In the genomic region with DNA sequence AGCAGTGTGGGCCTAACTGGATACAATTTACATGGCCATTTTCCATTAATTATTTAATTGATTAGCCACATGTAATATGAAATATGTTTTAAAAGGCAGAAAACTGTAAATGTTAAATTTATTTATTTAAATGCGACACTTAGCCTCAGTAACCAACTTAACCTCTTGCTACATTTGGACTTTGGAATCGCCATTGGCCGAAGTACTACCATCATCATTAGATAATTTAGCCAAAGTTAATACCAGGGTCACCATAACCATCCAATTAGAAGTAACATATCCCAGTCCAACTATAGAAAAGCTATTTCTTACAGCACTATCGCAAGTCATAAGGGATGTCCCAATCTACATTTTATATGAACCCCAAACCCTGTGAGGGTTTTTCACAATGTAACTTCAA, we compare ENCODE assay signal across 29 cellular contexts.
"Had no signal": no experiment of that assay in that cellular context is flagged by ENCODE, and none has a peak within 500 bp of the region (broad histone marks: within the 10 kb centered on the region; RNA-seq: fewer than 3 reads in every experiment).

No MANE protein-coding gene starts in this region.

- DNase-seq: stimulated activated CD4-positive, alpha-beta T cell treated with anti-CD3 and anti-CD28 coated beads, Interleukin-2, amount 100 ng/mL, for 48 hours; stimulated activated CD4-positive, alpha-beta T cell treated with anti-CD3 and anti-CD28 coated beads, Interleukin-4, amount 100 ng/mL, for 1 hour; stimulated activated CD4-positive, alpha-beta T cell treated with anti-CD3 and anti-CD28 coated beads, Interleukin-4, amount 100 ng/mL, for 24 hours; stimulated activated CD4-positive, alpha-beta T cell treated with anti-CD3 and anti-CD28 coated beads, Interleukin-4, amount 100 ng/mL, for 4 hours; stimulated activated CD8-positive, alpha-beta memory T cell treated with anti-CD3 and anti-CD28 coated beads, Interleukin-4, amount 100 ng/mL, for 48 hours; stimulated activated naive B cell treated with anti-CD40 and anti-IgM and Interleukin-4, amounts not matched to agents 10 μg/mL and 1 μg/mL and 100 μg/mL, for 72 hours; stimulated activated naive CD4-positive, alpha-beta T cell; stimulated activated naive CD4-positive, alpha-beta T cell treated with Interleukin-2 at 50 U/mL for 16 hours; stimulated activated naive CD8-positive, alpha-beta T cell treated with anti-CD3 and anti-CD28 coated beads, Interleukin-15, amount 100 ng/mL, for 72 hours; stimulated activated naive CD8-positive, alpha-beta T cell treated with anti-CD3 and anti-CD28 coated beads, Interleukin-15, Interleukin-2, amounts not matched to agents 100 U/mL and 50 U/mL, for 24 hours; stomach; substantia nigra; testis; thyroid gland; tibial artery; transverse colon; trophoblast cell; upper lobe of left lung; upper lobe of right lung; uterus had no signal

- H3K27me3 ChIP-seq: stomach, suprapubic skin, testis, thyroid gland, tibial artery, tibial nerve, transverse colon, upper lobe of left lung, upper lobe of right lung, uterus, vagina had no signal

- FAIRE-seq: urothelium cell line had no signal

- H3K36me3 ChIP-seq: stomach, suprapubic skin, thoracic aorta, thyroid gland, tibial artery, tibial nerve, transverse colon, upper lobe of left lung, upper lobe of right lung, uterus, vagina had no signal

- H3K4me1 ChIP-seq: stomach, suprapubic skin, testis, thyroid gland, tibial artery, tibial nerve, transverse colon, upper lobe of left lung, upper lobe of right lung, uterus, vagina had no signal

- H3K4me1 Mint-ChIP-seq: stimulated activated effector memory CD8-positive, alpha-beta T cell treated with anti-CD3 and anti-CD28 coated beads, Interleukin-12 subunit alpha, Interleukin-12 subunit beta, amount 100 ng/mL, for 72 hours; stimulated activated memory B cell treated with anti-CD40 and anti-IgM and Interleukin-4, amounts not matched to agents 10 μg/mL and 1 μg/mL and 100 μg/mL, for 72 hours; stimulated activated naive B cell treated with anti-CD40 and anti-IgM and Interleukin-4, amounts not matched to agents 10 μg/mL and 1 μg/mL and 100 μg/mL, for 72 hours; stimulated activated naive CD8-positive, alpha-beta T cell treated with anti-CD3 and anti-CD28 coated beads, Interleukin-15, amount 100 ng/mL, for 72 hours had no signal

- H3K36me3 Mint-ChIP-seq: stimulated activated effector memory CD8-positive, alpha-beta T cell treated with anti-CD3 and anti-CD28 coated beads, Interleukin-12 subunit alpha, Interleukin-12 subunit beta, amount 100 ng/mL, for 72 hours; stimulated activated memory B cell treated with anti-CD40 and anti-IgM and Interleukin-4, amounts not matched to agents 10 μg/mL and 1 μg/mL and 100 μg/mL, for 72 hours; stimulated activated naive B cell treated with anti-CD40 and anti-IgM and Interleukin-4, amounts not matched to agents 10 μg/mL and 1 μg/mL and 100 μg/mL, for 72 hours; type B pancreatic cell had no signal

- H3K27ac ChIP-seq: stomach, suprapubic skin, testis, thoracic aorta, thyroid gland, tibial artery, tibial nerve, transverse colon, upper lobe of left lung, upper lobe of right lung, uterus, vagina had no signal

- H3K27ac Mint-ChIP-seq: stimulated activated effector memory CD8-positive, alpha-beta T cell treated with anti-CD3 and anti-CD28 coated beads, Interleukin-12 subunit alpha, Interleukin-12 subunit beta, amount 100 ng/mL, for 72 hours; stimulated activated memory B cell treated with anti-CD40 and anti-IgM and Interleukin-4, amounts not matched to agents 10 μg/mL and 1 μg/mL and 100 μg/mL, for 72 hours; stimulated activated naive B cell treated with anti-CD40 and anti-IgM and Interleukin-4, amounts not matched to agents 10 μg/mL and 1 μg/mL and 100 μg/mL, for 72 hours; stimulated activated naive CD8-positive, alpha-beta T cell treated with anti-CD3 and anti-CD28 coated beads, Interleukin-15, amount 100 ng/mL, for 72 hours; stimulated activated naive CD8-positive, alpha-beta T cell treated with anti-CD3 and anti-CD28 coated beads, Interleukin-15, Interleukin-2, amounts not matched to agents 100 ng/mL and 50 ng/mL, for 24 hours; type B pancreatic cell had no signal

- H3K4me3 Mint-ChIP-seq: stimulated activated effector memory CD8-positive, alpha-beta T cell treated with anti-CD3 and anti-CD28 coated beads, Interleukin-12 subunit alpha, Interleukin-12 subunit beta, amount 100 ng/mL, for 72 hours; stimulated activated memory B cell treated with anti-CD40 and anti-IgM and Interleukin-4, amounts not matched to agents 10 μg/mL and 1 μg/mL and 100 μg/mL, for 72 hours; stimulated activated naive B cell treated with anti-CD40 and anti-IgM and Interleukin-4, amounts not matched to agents 10 μg/mL and 1 μg/mL and 100 μg/mL, for 72 hours; stimulated activated naive CD8-positive, alpha-beta T cell treated with anti-CD3 and anti-CD28 coated beads, Interleukin-15, amount 100 ng/mL, for 72 hours; stimulated activated naive CD8-positive, alpha-beta T cell treated with anti-CD3 and anti-CD28 coated beads, Interleukin-15, Interleukin-2, amounts not matched to agents 100 ng/mL and 50 ng/mL, for 24 hours; type B pancreatic cell had no signal

- H3K9me3 ChIP-seq: suprapubic skin, testis, thoracic aorta, thyroid gland, transverse colon, upper lobe of left lung, upper lobe of right lung, uterus, vagina had no signal

- H3K4me3 ChIP-seq: stomach, suprapubic skin, testis, thoracic aorta, thyroid gland, tibial artery, tibial nerve, transverse colon, upper lobe of left lung, upper lobe of right lung, uterus, vagina had no signal

- ATAC-seq: stimulated activated effector memory CD8-positive, alpha-beta T cell treated with anti-CD3 and anti-CD28 coated beads, Interleukin-12 subunit alpha, Interleukin-12 subunit beta, amount 100 ng/mL, for 72 hours; stimulated activated memory B cell treated with anti-CD40 and anti-IgM and Interleukin-4, amounts not matched to agents 10 μg/mL and 1 μg/mL and 100 μg/mL, for 72 hours; stimulated activated naive B cell treated with anti-CD40 and anti-IgM and Interleukin-4, amounts not matched to agents 10 μg/mL and 1 μg/mL and 100 μg/mL, for 72 hours; stimulated activated naive CD8-positive, alpha-beta T cell treated with anti-CD3 and anti-CD28 coated beads, Interleukin-15, amount 100 ng/mL, for 72 hours; stimulated activated naive CD8-positive, alpha-beta T cell treated with anti-CD3 and anti-CD28 coated beads, Interleukin-15, Interleukin-2, amounts not matched to agents 100 U/mL and 50 U/mL, for 24 hours; upper lobe of right lung had no signal

- H3K27me3 Mint-ChIP-seq: stimulated activated memory B cell treated with anti-CD40 and anti-IgM and Interleukin-4, amounts not matched to agents 10 μg/mL and 1 μg/mL and 100 μg/mL, for 72 hours; stimulated activated naive B cell treated with anti-CD40 and anti-IgM and Interleukin-4, amounts not matched to agents 10 μg/mL and 1 μg/mL and 100 μg/mL, for 72 hours; stimulated activated naive CD8-positive, alpha-beta T cell treated with anti-CD3 and anti-CD28 coated beads, Interleukin-15, amount 100 ng/mL, for 72 hours; stimulated activated naive CD8-positive, alpha-beta T cell treated with anti-CD3 and anti-CD28 coated beads, Interleukin-15, Interleukin-2, amounts not matched to agents 100 ng/mL and 50 ng/mL, for 24 hours; type B pancreatic cell had no signal
